ENCODE assay signal across 1 cellular context in genomic region chr1:36386262-36387140, GRCh38.
TF ChIP-seq lines count a peak whose summit lies in the region.

No MANE protein-coding gene starts in this region.

TF ChIP-seq in GM12878, 131 proteins besides CTCF, POLR2A, EP300 and RAD21 (continued from another document and continues in another):
- TF ChIP-seq E4F1 (IDR thresholded peaks at IDR 0.05; ENCODE audit: borderline replicate concordance, partially characterized antibody) (no peak), SP1 (IDR thresholded peaks at IDR 0.05; ENCODE audit: low read depth, low read length) (no peak), CBX5 (IDR thresholded peaks at IDR 0.05; ENCODE audit: low read depth) (no peak), PML (IDR thresholded peaks at IDR 0.05; ENCODE audit: low read length) (peak; percentile 75), POLR2AphosphoS5 (IDR thresholded peaks at IDR 0.05; ENCODE audit: low read length) (peak; percentile 97), BHLHE40 (IDR thresholded peaks at IDR 0.05; ENCODE audit: borderline replicate concordance in 1 of 2, low read depth in 2 of 2, low read length in 1 of 2) (peak in 1 of 2 experiments; percentile 37; a peak in 1 of 4 replicates), KDM1A (IDR thresholded peaks at IDR 0.05; ENCODE audit: borderline replicate concordance) (no peak), SREBF1 (IDR thresholded peaks at IDR 0.05; ENCODE audit: low read length) (no peak), RB1 (IDR thresholded peaks at IDR 0.05; ENCODE audit: borderline replicate concordance) (no peak; the same call in 1 of the 2 replicates), GATAD2B (conservative IDR thresholded peaks at IDR 0.05; ENCODE audit: low read depth) (no peak), MYB (IDR thresholded peaks at IDR 0.05; ENCODE audit: borderline replicate concordance, low read depth, low read length) (no peak), ZBTB11 (CRISPR knock-in tag; IDR thresholded peaks at IDR 0.05) (no peak), SREBF2 (IDR thresholded peaks at IDR 0.05; ENCODE audit: low read length) (no peak), CHD1 (IDR thresholded peaks at IDR 0.05; ENCODE audit: low read depth, low read length) (no peak), STAT3 (IDR thresholded peaks at IDR 0.05; ENCODE audit: low read depth, low read length) (no peak), ATF3 (IDR thresholded peaks at IDR 0.05; ENCODE audit: borderline replicate concordance, extremely low read depth, low read depth, low read length) (no peak), RELA (IDR thresholded peaks at IDR 0.05; ENCODE audit: borderline replicate concordance, partially characterized antibody) (no peak), TCF7 (IDR thresholded peaks at IDR 0.05; ENCODE audit: borderline replicate concordance) (no peak), EED (IDR thresholded peaks at IDR 0.05; ENCODE audit: low read depth) (no peak; the same call in 1 of the 2 replicates), SMC3 (IDR thresholded peaks at IDR 0.05; ENCODE audit: borderline replicate concordance, low read length) (peak; percentile 14; the same call in 1 of the 2 replicates), MEF2A (IDR thresholded peaks at IDR 0.05; ENCODE audit: insufficient read depth, low read depth, low read length) (no peak), ATF7 (IDR thresholded peaks at IDR 0.05; ENCODE audit: low read depth) (peak; percentile 83), IRF4 (IDR thresholded peaks at IDR 0.05; ENCODE audit: low read depth, low read length) (peak; percentile 40; the same call in 1 of the 2 replicates), CHD2 (IDR thresholded peaks at IDR 0.05; ENCODE audit: borderline replicate concordance, low read depth, low read length) (no peak), EGR1 (IDR thresholded peaks at IDR 0.05; ENCODE audit: borderline replicate concordance in 1 of 2, low read depth in 2 of 2, low read length in 2 of 2) (no peak), HDGF (IDR thresholded peaks at IDR 0.05) (peak; percentile 37; the same call in 1 of the 2 replicates), ZSCAN29 (IDR thresholded peaks at IDR 0.05) (no peak), ZBTB33 (IDR thresholded peaks at IDR 0.05) (no peak), LARP7 (IDR thresholded peaks at IDR 0.05) (peak; percentile 53; the same call in 1 of the 2 replicates), ZNF687 (IDR thresholded peaks at IDR 0.05) (0 out of 2 replicates have a peak, but pooled peaks have one; percentile 38), YBX1 (IDR thresholded peaks at IDR 0.05) (no peak), NFXL1 (IDR thresholded peaks at IDR 0.05; ENCODE audit: borderline replicate concordance) (no peak), ZNF384 (IDR thresholded peaks at IDR 0.05; ENCODE audit: borderline replicate concordance, low read depth, low read length) (no peak), ETV6 (conservative IDR thresholded peaks at IDR 0.05 in 1 of 2, IDR thresholded peaks at IDR 0.05 in 1 of 2; ENCODE audit: borderline replicate concordance in 1 of 2, low read depth in 1 of 2) (no peak; a peak in 1 of 4 replicates), RCOR1 (conservative IDR thresholded peaks at IDR 0.05; ENCODE audit: low read depth, low read length) (0 out of 2 replicates have a peak, but pooled peaks have one; percentile 36), POU2F2 (IDR thresholded peaks at IDR 0.05; ENCODE audit: borderline replicate concordance, low read depth, low read length) (peak; percentile 75), FOXK2 (IDR thresholded peaks at IDR 0.05) (no peak), SUPT20H (IDR thresholded peaks at IDR 0.05; ENCODE audit: borderline replicate concordance, control insufficient read depth, low read depth, low read length) (no peak), HSF1 (IDR thresholded peaks at IDR 0.05; ENCODE audit: low read depth, low read length) (no peak), SIN3A (IDR thresholded peaks at IDR 0.05; ENCODE audit: low read depth, low read length) (peak; percentile 85), PBX3 (IDR thresholded peaks at IDR 0.05; ENCODE audit: insufficient replicate concordance, low read depth, low read length) (no peak), ZZZ3 (IDR thresholded peaks at IDR 0.05; ENCODE audit: control insufficient read depth, insufficient read length, low read depth) (no peak), CEBPB (IDR thresholded peaks at IDR 0.05; ENCODE audit: borderline replicate concordance in 1 of 2, low read depth in 2 of 2, low read length in 2 of 2) (peak in 1 of 2 experiments; percentile 92; a peak in 2 of 4 replicates), MLLT1 (IDR thresholded peaks at IDR 0.05) (peak; percentile 44; the same call in 1 of the 2 replicates), MXI1 (IDR thresholded peaks at IDR 0.05; ENCODE audit: low read depth, low read length) (peak; percentile 78), MEF2B (IDR thresholded peaks at IDR 0.05; ENCODE audit: partially characterized antibody, poor library complexity, severe bottlenecking) (peak; percentile 29), RBBP5 (conservative IDR thresholded peaks at IDR 0.05) (no peak)
